Comparison of ENCODE assay signal across 8 cellular contexts in the genomic region with DNA sequence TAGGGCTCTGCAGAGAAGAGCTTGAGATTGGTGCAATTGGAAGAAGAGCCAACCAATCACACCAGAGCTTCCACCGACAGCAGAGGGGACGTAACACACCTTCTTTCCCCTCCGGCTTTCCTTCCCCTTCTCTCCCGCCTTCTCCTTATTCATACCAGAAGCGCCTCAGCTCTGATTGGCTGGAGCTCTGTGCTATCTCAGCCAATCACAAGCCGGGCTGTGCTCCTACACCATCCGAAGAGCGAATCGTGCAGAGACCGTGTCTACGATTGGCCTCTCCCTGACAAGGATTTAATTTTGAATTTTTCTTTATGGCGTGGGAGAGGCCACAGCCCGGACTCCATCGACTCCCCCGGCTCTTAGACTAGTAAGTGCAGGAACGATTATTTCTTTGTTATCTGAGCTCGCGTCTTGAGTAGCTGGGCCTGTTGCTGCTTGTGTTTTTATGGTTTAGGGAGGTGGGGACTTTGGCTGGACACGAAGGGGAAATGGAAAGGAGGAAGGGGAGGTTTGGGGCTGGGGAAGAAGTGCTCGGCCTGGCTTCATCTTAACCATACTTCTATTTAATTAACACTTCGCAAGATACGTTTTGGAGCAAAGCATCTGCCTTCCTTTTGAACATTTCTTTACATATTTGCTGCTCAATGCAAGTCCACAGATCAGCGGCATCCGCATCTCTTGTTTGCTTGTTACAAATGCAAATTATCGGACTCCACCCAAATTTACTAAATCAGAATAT. TPM values are rescaled to one million over a fixed set of nuclear protein-coding genes. Genes with fewer than 3 reads are reported as not detected.
DNase-seq lines count a peak whose midpoint lies in the region; ATAC-seq and TF ChIP-seq lines count a peak whose summit lies in the region.

A gene (plus strand): TSS at position 308 of the 739 bp plus-strand sequence. CDS start 14,007 bp downstream, outside the sequence.

- TF ChIP-seq CTCF in lower lobe of right lung (IDR thresholded peaks at IDR 0.05) = no peak

- peaks cover 0 to 36% (median 10%) of the 10 kb centered on the region in 11 experiments; a peak in 12 of 22 replicates for H3K36me3 ChIP-seq in BLaER1 treated with 17β-estradiol and CSF1 and Interleukin-3, amounts not matched to agents 10 nM and 100 nM
- H3K36me3 ChIP-seq in lower lobe of right lung = no peaks in the 10 kb centered on the region

- H3K4me1 Mint-ChIP-seq in activated CD4-positive, alpha-beta memory T cell treated with anti-CD3 and anti-CD28 coated beads for 36 hours (ENCODE audit: low read depth) = peaks cover 37% of the 10 kb centered on the region

- POLR2A ChIA-PET in activated CD4-positive, alpha-beta memory T cell treated with anti-CD3 and anti-CD28 coated beads for 36 hours (lab: Charles Lee) = interaction anchor here (0.8 to 4.7 kb wide), 6 partner anchors 31 to 524 kb away, joined by 4 to 39 read pairs (median 8); a partner anchor contains a TSS

- no peaks in the 10 kb centered on the region for H3K27me3 Mint-ChIP-seq in activated CD4-positive, alpha-beta memory T cell treated with anti-CD3 and anti-CD28 coated beads for 36 hours

- H3K27ac ChIP-seq in BLaER1 treated with 17β-estradiol and CSF1 and Interleukin-3, amounts not matched to agents 10 nM and 100 nM = peak within 1 kb of the TSS; percentile 8 to 93 (median 90); a peak in 21 of 22 replicates
- peak within 1 kb of the TSS; percentile 82 for H3K27ac ChIP-seq in lower lobe of right lung

- peaks cover 50 to 75% (median 64%) of the 10 kb centered on the region in 10 experiments for H3K4me1 ChIP-seq in BLaER1 treated with 17β-estradiol and CSF1 and Interleukin-3, amounts not matched to agents 10 nM and 100 nM
- peaks cover 26% of the 10 kb centered on the region for H3K4me1 ChIP-seq in lower lobe of right lung

- peaks cover 0 to under 1% (median 0%) of the 10 kb centered on the region in 11 experiments; a peak in 1 of 22 replicates for H4K20me1 ChIP-seq in BLaER1 treated with 17β-estradiol and CSF1 and Interleukin-3, amounts not matched to agents 10 nM and 100 nM

- no peak within 1 kb of the TSS for H3K27ac Mint-ChIP-seq in activated CD4-positive, alpha-beta memory T cell treated with anti-CD3 and anti-CD28 coated beads for 36 hours

- H3K4me3 ChIP-seq in BLaER1 treated with 17β-estradiol and CSF1 and Interleukin-3, amounts not matched to agents 10 nM and 100 nM = peak within 1 kb of the TSS; percentile 76 to 96 (median 82)
- peak within 1 kb of the TSS; percentile 84 for H3K4me3 ChIP-seq in lower lobe of right lung

- peak within 1 kb of the TSS; percentile 82 to 95 (median 91) for H3K9ac ChIP-seq in BLaER1 treated with 17β-estradiol and CSF1 and Interleukin-3, amounts not matched to agents 10 nM and 100 nM

- no peaks in the 10 kb centered on the region for H3K9me3 Mint-ChIP-seq in activated CD4-positive, alpha-beta memory T cell treated with anti-CD3 and anti-CD28 coated beads for 36 hours

- CTCF ChIA-PET in activated CD4-positive, alpha-beta memory T cell treated with anti-CD3 and anti-CD28 coated beads for 36 hours (lab: Charles Lee) = interaction anchor here (1.0 kb wide), 2 partner anchors 49 to 151 kb away, joined by 3 to 6 read pairs; a partner anchor contains a TSS

- H3K36me3 Mint-ChIP-seq in activated CD4-positive, alpha-beta memory T cell treated with anti-CD3 and anti-CD28 coated beads for 36 hours = peaks cover 6% of the 10 kb centered on the region

- H3K9me3 ChIP-seq in BLaER1 treated with 17β-estradiol and CSF1 and Interleukin-3, amounts not matched to agents 10 nM and 100 nM (replicated peaks in 1 of 11) = peaks cover 0 to 11% (median 0%) of the 10 kb centered on the region in 11 experiments; a peak in 5 of 22 replicates
- no peaks in the 10 kb centered on the region for H3K9me3 ChIP-seq in lower lobe of right lung

- H3K4me3 Mint-ChIP-seq in activated CD4-positive, alpha-beta memory T cell treated with anti-CD3 and anti-CD28 coated beads for 36 hours = no peak within 1 kb of the TSS

- intact Hi-C loops in activated CD4-positive, alpha-beta memory T cell treated with anti-CD3 and anti-CD28 coated beads for 36 hours (cut with micrococcal nuclease) = loop anchor here (1.0 to 5.0 kb wide), 8 partner anchors 49 to 1149 kb away; a partner anchor contains a TSS
- intact Hi-C loops in lower lobe of right lung (cut with DNase I) = no loop called here

- no peaks in the 10 kb centered on the region for H3K27me3 ChIP-seq in BLaER1 treated with 17β-estradiol and CSF1 and Interleukin-3, amounts not matched to agents 10 nM and 100 nM
- no peaks in the 10 kb centered on the region for H3K27me3 ChIP-seq in lower lobe of right lung (ENCODE audit: low read depth)

- ATAC-seq in HG03439 (IDR thresholded peaks at IDR 0.05; ENCODE audit: unreplicated experiment) (peak; percentile 93), lower lobe of right lung (peak; percentile 96)

- H3K4me2 ChIP-seq in BLaER1 treated with 17β-estradiol and CSF1 and Interleukin-3, amounts not matched to agents 10 nM and 100 nM = peak within 1 kb of the TSS; percentile 77 to 93 (median 86)

- peak; percentile 58 for DNase-seq in GM19240 (ENCODE audit: insufficient read length, low spot score)
- peak; percentile 100 for DNase-seq in NCI-H82 treated with DMSO at 0.1 percent for 48 hours (lab: John Stamatoyannopoulos, UW; ENCODE audit: unreplicated experiment)
- DNase-seq in activated CD4-positive, alpha-beta memory T cell treated with anti-CD3 and anti-CD28 coated beads for 36 hours = peak; percentile 97
- peak; percentile 91 for DNase-seq in effector CD4-positive, alpha-beta T cell
- DNase-seq in lower lobe of right lung = peak; percentile 95
- DNase-seq in stimulated activated CD8-positive, alpha-beta memory T cell treated with anti-CD3 and anti-CD28 coated beads, Interleukin-12 subunit alpha, Interleukin-12 subunit beta, amount 100 ng/mL, for 1 hour (ENCODE audit: low read depth) = peak; percentile 85

RNA-seq across cellular contexts. Expression of the gene that starts here (rescaled TPM):
- total RNA-seq in activated CD4-positive, alpha-beta memory T cell treated with anti-CD3 and anti-CD28 coated beads for 36 hours = 10 to 100 TPM; 67.3 to 70.2 TPM
- total RNA-seq in lower lobe of right lung = 4.1 TPM

Comparison
In these comparisons a context has a peak if more than half of its experiments do, and no peak if none do; other contexts are left out.
1. Peak in every context shown above with its lines: DNase-seq, ATAC-seq, H3K4me3 ChIP-seq and H3K27ac ChIP-seq.
2. RNA of the gene that starts here (total RNA-seq): 67.3 to 70.2 TPM in activated CD4-positive, alpha-beta memory T cell treated with anti-CD3 and anti-CD28 coated beads for 36 hours; 4.1 TPM in lower lobe of right lung (single experiment); every median in the first group is over 10 times any median in the second.